In the genomic region with DNA sequence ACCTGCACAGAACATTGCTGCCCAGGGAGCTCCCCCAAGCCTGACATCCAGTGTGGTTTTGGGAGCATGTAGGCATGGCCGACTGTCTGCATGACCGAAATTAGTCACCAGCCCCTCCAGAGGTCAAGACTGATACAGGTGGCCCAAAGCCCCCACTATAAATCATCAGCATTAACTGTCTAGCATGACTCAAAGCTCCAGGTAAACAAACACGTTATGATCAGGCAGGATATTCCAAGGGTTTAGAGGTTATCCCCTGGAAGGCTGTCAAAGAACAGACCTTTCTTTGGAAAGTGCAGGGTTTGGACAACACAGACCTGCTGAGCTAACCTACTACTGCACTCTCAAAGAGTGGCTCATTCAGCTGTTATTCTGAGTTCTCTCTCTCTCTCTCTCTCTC, we compare ENCODE assay signal across 26 cellular contexts. TPM values are rescaled to one million over a fixed set of nuclear protein-coding genes. Genes with fewer than 3 reads are reported as not detected.
"Had no signal": no experiment of that assay in that cellular context is flagged by ENCODE, and none has a peak within 500 bp of the region (broad histone marks: within the 10 kb centered on the region; RNA-seq: fewer than 3 reads in every experiment).

No MANE protein-coding gene starts in this region.

- H3K4me3 Mint-ChIP-seq: activated CD4-positive, alpha-beta memory T cell treated with anti-CD3 and anti-CD28 coated beads for 36 hours; activated CD4-positive, alpha-beta T cell treated with anti-CD3 and anti-CD28 coated beads, Interleukin-2, amount 10 ng/mL, durations not matched to agents 24 days and 14 days; activated naive CD4-positive, alpha-beta T cell treated with anti-CD3 and anti-CD28 coated beads for 36 hours; activated naive CD8-positive, alpha-beta T cell; activated T-cell treated with anti-CD3 and anti-CD28 coated beads, Interleukin-2, amount 50 U/mL, for 4 hours; brain; T-helper 17 cell; WTC11 had no signal

- ATAC-seq: activated T-cell treated with anti-CD3 and anti-CD28 coated beads, Interleukin-2, amount 50 U/mL, for 4 hours; T-helper 17 cell; WTC11 had no signal

- H3K4me1 Mint-ChIP-seq: activated CD4-positive, alpha-beta T cell treated with anti-CD3 and anti-CD28 coated beads, Interleukin-2, amount 10 ng/mL, durations not matched to agents 24 days and 14 days; brain; T-helper 17 cell; WTC11 had no signal

- H3K36me3 Mint-ChIP-seq: activated CD4-positive, alpha-beta memory T cell treated with anti-CD3 and anti-CD28 coated beads for 36 hours; activated naive CD8-positive, alpha-beta T cell; brain; WTC11 had no signal

- H3K36me3 ChIP-seq: cardiac muscle cell had no signal

- H3K27me3 ChIP-seq: cardiac muscle cell had no signal

- H3K4me3 ChIP-seq: cardiac muscle cell had no signal

- DNase-seq: activated CD4-positive, alpha-beta memory T cell treated with anti-CD3 and anti-CD28 coated beads for 36 hours; activated CD4-positive, alpha-beta T cell treated with anti-CD3 and anti-CD28 coated beads, Interleukin-2, amount 10 ng/mL, durations not matched to agents 24 days and 14 days; activated CD4-positive, CD25-positive, alpha-beta regulatory T cell treated with anti-CD3 and anti-CD28 coated beads, Interleukin-2, amount 50 U/mL, for 72 hours; activated CD8-positive, alpha-beta memory T cell treated with anti-CD3 and anti-CD28 coated beads for 24 hours; activated gamma-delta T cell; activated naive CD4-positive, alpha-beta T cell treated with anti-CD3 and anti-CD28 coated beads for 36 hours; activated T-cell treated with anti-CD3 and anti-CD28 coated beads, Interleukin-2, amount 50 U/mL, for 4 hours; amygdala; Kasumi-1; NCI-H1048; NCI-H146; NCI-H187 treated with DMSO at 0.1 percent for 48 hours; NCI-H2081 treated with DMSO at 0.1 percent for 48 hours; NCI-H446 treated with DMSO at 0.1 percent for 48 hours; NCI-H524 treated with DMSO at 0.1 percent for 48 hours; NK-92 treated with Interleukin-12 subunit alpha and Interleukin-12 subunit beta, amount 100 ng/mL, for 24 hours; OCI-M1; SHP77 treated with DMSO at 0.1 percent for 48 hours; T-helper 17 cell; T-helper 9 cell had no signal

- H3K27ac Mint-ChIP-seq: activated CD4-positive, alpha-beta memory T cell treated with anti-CD3 and anti-CD28 coated beads for 36 hours; activated CD4-positive, alpha-beta T cell treated with anti-CD3 and anti-CD28 coated beads, Interleukin-2, amount 10 ng/mL, durations not matched to agents 24 days and 14 days; activated naive CD4-positive, alpha-beta T cell treated with anti-CD3 and anti-CD28 coated beads for 36 hours; activated naive CD8-positive, alpha-beta T cell; brain; T-helper 17 cell; WTC11 had no signal

- H3K9me3 Mint-ChIP-seq: activated CD4-positive, alpha-beta memory T cell treated with anti-CD3 and anti-CD28 coated beads for 36 hours; activated CD4-positive, alpha-beta T cell treated with anti-CD3 and anti-CD28 coated beads, Interleukin-2, amount 10 ng/mL, durations not matched to agents 24 days and 14 days; activated naive CD4-positive, alpha-beta T cell treated with anti-CD3 and anti-CD28 coated beads for 36 hours; activated T-cell treated with anti-CD3 and anti-CD28 coated beads, Interleukin-2, amount 50 U/mL, for 4 hours; WTC11 had no signal

- H3K27ac ChIP-seq: cardiac muscle cell had no signal

RNA-seq across cellular contexts. Expression of a gene that starts 2.1 kb away (rescaled TPM):
- total RNA-seq: activated CD4-positive, alpha-beta memory T cell treated with anti-CD3 and anti-CD28 coated beads for 36 hours; activated CD4-positive, alpha-beta T cell treated with anti-CD3 and anti-CD28 coated beads, Interleukin-2, amount 10 ng/mL, durations not matched to agents 24 days and 14 days; activated naive CD4-positive, alpha-beta T cell treated with anti-CD3 and anti-CD28 coated beads for 36 hours; activated T-cell treated with anti-CD3 and anti-CD28 coated beads, Interleukin-2, amount 50 U/mL, for 4 hours; astrocyte; cardiac muscle cell; SK-MEL-5; T-helper 17 cell; WTC11 had no signal
- polyA plus RNA-seq: cardiac muscle cell had no signal
